Comparison of ENCODE assay signal across 21 cellular contexts in genomic region chr6:29201966-29202365, GRCh38. TPM values are rescaled to one million over a fixed set of nuclear protein-coding genes. Genes with fewer than 3 reads are reported as not detected.
A peak's percentile ranks its signal among the peaks of the same experiment; 100 is the strongest.
DNase-seq lines count a peak whose midpoint lies in the region; ATAC-seq and TF ChIP-seq lines count a peak whose summit lies in the region.
"Had no signal": no experiment of that assay in that cellular context is flagged by ENCODE, and none has a peak within 500 bp of the region (broad histone marks: within the 10 kb centered on the region; RNA-seq: fewer than 3 reads in every experiment).

No MANE protein-coding gene starts in this region.

- TF ChIP-seq CTCF in chondrocyte (IDR thresholded peaks at IDR 0.05) (no peak), A673 (conservative IDR thresholded peaks at IDR 0.05; ENCODE audit: low read depth, low read length) (no peak)

- ATAC-seq in stimulated activated memory B cell treated with anti-CD40 and anti-IgM and Interleukin-4, amounts not matched to agents 10 μg/mL and 1 μg/mL and 100 μg/mL, for 72 hours: peak; percentile 24
- no peak for ATAC-seq in T-cell (replicated peaks in 1 of 4)
- ATAC-seq: A549 had no signal

- CTCF ChIA-PET in T-cell (lab: Charles Lee) (no interaction called here), A673 (lab: Charles Lee) (no interaction called here)

- H3K4me3 ChIP-seq in Jurkat, Clone E6-1 (ENCODE audit: low read length): no peak overlapping the region
- no peak overlapping the region for H3K4me3 ChIP-seq in A673 (ENCODE audit: low read depth, low read length, poor library complexity, severe bottlenecking)
- H3K4me3 ChIP-seq: A549, BLaER1 had no signal

- no TSS peak for BruUV-seq in A673 (replicated peaks; lab: Mats Ljungman, UMichigan)

- peak; percentile 44 for DNase-seq in Jurkat, Clone E6-1 (ENCODE audit: low read depth, low spot score)
- DNase-seq in chondrocyte (ENCODE audit: low spot score) (peak; percentile 74), T-cell (no peak), A673 (ENCODE audit: low spot score) (no peak), NCI-H1694 treated with DMSO at 0.1 percent for 48 hours (lab: John Stamatoyannopoulos, UW) (no peak)
- DNase-seq: ACHN; BE2C; C1 segment of cervical spinal cord; CD4-positive, alpha-beta memory T cell; CD4-positive, CD25-positive, alpha-beta regulatory T cell; CD8-positive, alpha-beta memory T cell; COR-L47; DMS79 treated with DMSO at 0.1 percent for 48 hours; GF-D8 had no signal

- H3K4me1 ChIP-seq in A673 (ENCODE audit: insufficient read depth, low read length, poor library complexity, severe bottlenecking): no peaks in the 10 kb centered on the region
- H3K4me1 ChIP-seq: A549, BE2C, BLaER1 had no signal

- H3K9me3 Mint-ChIP-seq in chondrocyte (ENCODE audit: low read depth): no peaks in the 10 kb centered on the region
- H3K9me3 Mint-ChIP-seq in stimulated activated memory B cell treated with anti-CD40 and anti-IgM and Interleukin-4, amounts not matched to agents 10 μg/mL and 1 μg/mL and 100 μg/mL, for 72 hours: no peaks in the 10 kb centered on the region
- H3K9me3 Mint-ChIP-seq in T-cell: no peaks in the 10 kb centered on the region
- H3K9me3 Mint-ChIP-seq: CD4-positive, alpha-beta memory T cell; CD8-positive, alpha-beta memory T cell had no signal

- H3K27me3 ChIP-seq in A673 (replicated peaks; ENCODE audit: insufficient read depth, low read depth, low read length, poor library complexity): no peaks in the 10 kb centered on the region
- H3K27me3 ChIP-seq: BE2C, BLaER1 had no signal

- H3K4me3 Mint-ChIP-seq in chondrocyte (ENCODE audit: unreplicated experiment) (no peak overlapping the region), T-cell (no peak overlapping the region)
- no peak overlapping the region for H3K4me3 Mint-ChIP-seq in stimulated activated memory B cell treated with anti-CD40 and anti-IgM and Interleukin-4, amounts not matched to agents 10 μg/mL and 1 μg/mL and 100 μg/mL, for 72 hours
- H3K4me3 Mint-ChIP-seq: CD14-positive monocyte; CD4-positive, alpha-beta memory T cell; CD4-positive, CD25-positive, alpha-beta regulatory T cell; CD8-positive, alpha-beta memory T cell had no signal

- H3K4me1 Mint-ChIP-seq in chondrocyte (ENCODE audit: low read depth) (no peaks in the 10 kb centered on the region), T-cell (peaks cover 5 to 7% (median 6%) of the 10 kb centered on the region in 3 donors)
- H3K4me1 Mint-ChIP-seq in stimulated activated memory B cell treated with anti-CD40 and anti-IgM and Interleukin-4, amounts not matched to agents 10 μg/mL and 1 μg/mL and 100 μg/mL, for 72 hours: no peaks in the 10 kb centered on the region
- H3K4me1 Mint-ChIP-seq: CD14-positive monocyte had no signal

- intact Hi-C loops in A673 (cut with micrococcal nuclease; ENCODE audit: unreplicated experiment): no loop called here

- H3K9me3 ChIP-seq in A673 (ENCODE audit: low read depth, low read length, poor library complexity, severe bottlenecking): no peaks in the 10 kb centered on the region
- H3K9me3 ChIP-seq: A549, BE2C had no signal

- H3K36me3 Mint-ChIP-seq in chondrocyte (ENCODE audit: low read depth) (no peaks in the 10 kb centered on the region), T-cell (no peaks in the 10 kb centered on the region)
- H3K36me3 Mint-ChIP-seq in stimulated activated memory B cell treated with anti-CD40 and anti-IgM and Interleukin-4, amounts not matched to agents 10 μg/mL and 1 μg/mL and 100 μg/mL, for 72 hours: no peaks in the 10 kb centered on the region
- H3K36me3 Mint-ChIP-seq: CD14-positive monocyte; CD4-positive, alpha-beta memory T cell; CD4-positive, CD25-positive, alpha-beta regulatory T cell; CD8-positive, alpha-beta memory T cell had no signal

- H3K27me3 Mint-ChIP-seq in chondrocyte (ENCODE audit: low read depth): no peaks in the 10 kb centered on the region
- H3K27me3 Mint-ChIP-seq in stimulated activated memory B cell treated with anti-CD40 and anti-IgM and Interleukin-4, amounts not matched to agents 10 μg/mL and 1 μg/mL and 100 μg/mL, for 72 hours: no peaks in the 10 kb centered on the region
- peaks cover 6 to 8% of the 10 kb centered on the region in 2 donors for H3K27me3 Mint-ChIP-seq in T-cell

- H3K27ac ChIP-seq in A673 (ENCODE audit: low read depth, low read length, poor library complexity, severe bottlenecking): no peak overlapping the region
- H3K27ac ChIP-seq: 22Rv1, A549, BLaER1 had no signal

- no peaks in the 10 kb centered on the region for H3K36me3 ChIP-seq in A673 (ENCODE audit: insufficient read depth, low read length, poor library complexity, severe bottlenecking)
- H3K36me3 ChIP-seq: BE2C, BLaER1 had no signal

- POLR2A ChIA-PET in T-cell (lab: Charles Lee) (no interaction called here), A673 (lab: Charles Lee; ENCODE audit: low non-redundant PET) (no interaction called here)

- no peak overlapping the region for H3K27ac Mint-ChIP-seq in chondrocyte (ENCODE audit: unreplicated experiment)
- H3K27ac Mint-ChIP-seq in stimulated activated memory B cell treated with anti-CD40 and anti-IgM and Interleukin-4, amounts not matched to agents 10 μg/mL and 1 μg/mL and 100 μg/mL, for 72 hours: no peak overlapping the region
- no peak overlapping the region for H3K27ac Mint-ChIP-seq in T-cell
- H3K27ac Mint-ChIP-seq: CD14-positive monocyte; CD4-positive, alpha-beta memory T cell; CD4-positive, CD25-positive, alpha-beta regulatory T cell; CD8-positive, alpha-beta memory T cell had no signal

RNA-seq across cellular contexts. Expression of gene OR2J2, which starts 31.3 kb away (rescaled TPM):
- polyA plus RNA-seq in Jurkat, Clone E6-1 (2012; ENCODE audit: insufficient read depth, insufficient read length): not detected
- total RNA-seq in chondrocyte: not detected in 3 replicates
- not detected for total RNA-seq in T-cell
- total RNA-seq in A673 (2021): not detected in 2 replicates
- total RNA-seq: A172; CD4-positive, alpha-beta memory T cell; CD4-positive, CD25-positive, alpha-beta regulatory T cell; CD8-positive, alpha-beta memory T cell had no signal
- polyA plus RNA-seq: A549; AG04450; CD14-positive monocyte; CD4-positive, alpha-beta memory T cell; CD4-positive, CD25-positive, alpha-beta regulatory T cell; CD8-positive, alpha-beta memory T cell had no signal

Comparison
In these comparisons a context has a peak if more than half of its experiments do, and no peak if none do; other contexts are left out.
1. DNase-seq: peak in Jurkat, Clone E6-1 (single experiment) and chondrocyte (single experiment); none in T-cell (0 of 34), A673 (single experiment) and NCI-H1694 treated with DMSO at 0.1 percent for 48 hours (single experiment).